30 cellular contexts compared by ENCODE assay signal in the genomic region with DNA sequence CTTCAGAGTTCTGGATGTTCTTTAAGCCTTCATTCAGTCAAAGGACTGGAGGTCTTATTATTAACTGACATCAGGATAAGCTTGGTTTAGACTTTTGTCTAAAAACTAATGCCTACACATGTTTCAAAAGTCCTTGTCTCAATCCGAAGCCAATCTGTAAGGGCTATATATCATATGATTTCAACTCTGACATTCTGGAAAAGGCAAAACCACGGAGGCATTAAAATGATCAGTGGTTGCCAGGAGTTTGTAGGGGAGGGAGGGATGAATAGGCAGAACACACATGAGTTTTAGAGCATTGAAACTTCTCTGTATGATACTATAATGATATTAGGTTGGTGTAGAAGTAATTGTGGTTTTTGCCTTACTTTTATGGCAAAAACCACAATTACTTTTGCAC.
A peak's percentile ranks its signal among the peaks of the same experiment; 100 is the strongest.
DNase-seq lines count a peak whose midpoint lies in the region; ATAC-seq and TF ChIP-seq lines count a peak whose summit lies in the region.
"Had no signal": no experiment of that assay in that cellular context is flagged by ENCODE, and none has a peak within 500 bp of the region (broad histone marks: within the 10 kb centered on the region; RNA-seq: fewer than 3 reads in every experiment).

No MANE protein-coding gene starts in this region.

- H3K4me2 ChIP-seq in IMR-90 (ENCODE audit: low read depth, low read length) = peak overlapping the region; percentile 5; the same call in 1 of the 2 replicates
- H3K4me2 ChIP-seq: BLaER1 had no signal

- no TSS peak for BruUV-seq in IMR-90 (replicated peaks; lab: Mats Ljungman, UMichigan)

- intact Hi-C loops in IMR-90 (cut with micrococcal nuclease) = no loop called here
- intact Hi-C loops in esophagus squamous epithelium (cut with DNase I) = no loop called here
- intact Hi-C loops in right lobe of liver (cut with DNase I) = no loop called here

- H3K14ac ChIP-seq in IMR-90 (replicated peaks; ENCODE audit: low read depth, low read length) = 0 out of 2 replicates have a peak overlapping the region, but pooled peaks have one; percentile 34

- H3K27me3 Mint-ChIP-seq in activated CD8-positive, alpha-beta memory T cell treated with anti-CD3 and anti-CD28 coated beads, Interleukin-2, amount 10 ng/mL, durations not matched to agents 7 days and 5 days = peaks cover 8% of the 10 kb centered on the region
- H3K27me3 Mint-ChIP-seq: stimulated activated memory B cell treated with anti-CD40 and anti-IgM and Interleukin-4, amounts not matched to agents 10 μg/mL and 1 μg/mL and 100 μg/mL, for 72 hours had no signal

- POLR2A ChIA-PET in IMR-90 (lab: Charles Lee; ENCODE audit: unreplicated experiment) = no interaction called here

- peak overlapping the region; percentile 39 for H2BK5ac ChIP-seq in IMR-90 (ENCODE audit: low read depth, low read length, poor library complexity, severe bottlenecking)

- H3K9me1 ChIP-seq in IMR-90 (ENCODE audit: insufficient read depth, low read length) = no peaks in the 10 kb centered on the region

- TF ChIP-seq CTCF in AG10803 (conservative IDR thresholded peaks at IDR 0.05; ENCODE audit: low read length) (no peak), IMR-90 (conservative IDR thresholded peaks at IDR 0.05; ENCODE audit: low read depth, low read length) (no peak), esophagus squamous epithelium (IDR thresholded peaks at IDR 0.05) (no peak), right lobe of liver (IDR thresholded peaks at IDR 0.05) (no peak)

- no peaks in the 10 kb centered on the region for H4K20me1 ChIP-seq in IMR-90 (ENCODE audit: insufficient read depth, low read length)
- H4K20me1 ChIP-seq: BLaER1 had no signal

- peak overlapping the region; percentile 63 for H2BK20ac ChIP-seq in IMR-90 (ENCODE audit: low read depth, low read length)

- no peaks in the 10 kb centered on the region for H3K4me1 Mint-ChIP-seq in activated CD8-positive, alpha-beta memory T cell treated with anti-CD3 and anti-CD28 coated beads, Interleukin-2, amount 10 ng/mL, durations not matched to agents 7 days and 5 days
- H3K4me1 Mint-ChIP-seq: activated naive CD4-positive, alpha-beta T cell treated with anti-CD3 and anti-CD28 coated beads, Interleukin-2, amount 50 U/mL, for 24 hours; immature natural killer cell; naive thymus-derived CD8-positive, alpha-beta T cell; WTC11 had no signal

- H3K36me3 ChIP-seq in IMR-90 (ENCODE audit: control insufficient read depth, insufficient read depth, low read length) (no peaks in the 10 kb centered on the region), adipocyte (ENCODE audit: control insufficient read depth, insufficient read depth, low read length, severe bottlenecking) (no peaks in the 10 kb centered on the region), esophagus squamous epithelium (no peaks in the 10 kb centered on the region), right lobe of liver (no peaks in the 10 kb centered on the region)
- H3K36me3 ChIP-seq: ascending aorta, BLaER1, left ventricle myocardium inferior had no signal

- H2BK15ac ChIP-seq in IMR-90 (ENCODE audit: low read depth, low read length) = peak overlapping the region; percentile 38; the same call in 2 of the 3 replicates

- H3K4ac ChIP-seq in IMR-90 (ENCODE audit: low read depth, low read length) = peak overlapping the region; percentile 21; the same call in 1 of the 2 replicates

- no peak for TF ChIP-seq POLR2A in IMR-90 (IDR thresholded peaks at IDR 0.05; ENCODE audit: low read depth, low read length)
- no peak for TF ChIP-seq POLR2A in esophagus squamous epithelium (IDR thresholded peaks at IDR 0.05)
- no peak for TF ChIP-seq POLR2A in right lobe of liver (IDR thresholded peaks at IDR 0.05)

- H3K4me1 ChIP-seq in IMR-90 (ENCODE audit: control insufficient read depth, insufficient read depth, low read length) (peaks cover 2% of the 10 kb centered on the region; the same call in 1 of the 2 replicates), adipocyte (ENCODE audit: control insufficient read depth, insufficient read depth, low read length) (peaks cover 17% of the 10 kb centered on the region), esophagus squamous epithelium (no peaks in the 10 kb centered on the region), right lobe of liver (no peaks in the 10 kb centered on the region)
- H3K4me1 ChIP-seq: ascending aorta, Caco-2, left ventricle myocardium inferior, testis had no signal

- DNase-seq in AG10803 (ENCODE audit: low read depth) = peak; percentile 74
- DNase-seq in IMR-90 = no peak
- no peak for DNase-seq in adipocyte (ENCODE audit: low read depth)
- DNase-seq in glomerular visceral epithelial cell (ENCODE audit: extremely low spot score) = peak; percentile 31
- DNase-seq in esophagus squamous epithelium (lab: John Stamatoyannopoulos, UW) = no peak
- no peak for DNase-seq in right lobe of liver
- DNase-seq in activated CD8-positive, alpha-beta memory T cell treated with anti-CD3 and anti-CD28 coated beads, Interleukin-2, amount 10 ng/mL, durations not matched to agents 7 days and 5 days = no peak
- DNase-seq: activated CD4-positive, alpha-beta T cell treated with anti-CD3 and anti-CD28 coated beads, Interleukin-2, amount 50 U/mL, for 48 hours; activated CD8-positive, alpha-beta memory T cell treated with anti-CD3 and anti-CD28 coated beads, Interleukin-2, amount 50 U/mL, for 48 hours; Caco-2; cerebellar nuclear complex; foreskin melanocyte; hippocampal formation; immature natural killer cell; left ventricle myocardium inferior; naive thymus-derived CD8-positive, alpha-beta T cell; NCI-H1694; NCI-H524; occipital lobe; RPMI8226; stimulated activated CD4-positive, alpha-beta T cell treated with anti-CD3 and anti-CD28 coated beads, Interleukin-4, amount 100 ng/mL, for 1 hour; testis had no signal

- no peaks in the 10 kb centered on the region for H3K79me1 ChIP-seq in IMR-90 (ENCODE audit: low read depth in 1 of 2, low read length in 2 of 2)

- H2AFZ ChIP-seq in IMR-90 (replicated peaks; ENCODE audit: low read length, poor library complexity) = no peak overlapping the region

- H4K91ac ChIP-seq in IMR-90 (ENCODE audit: insufficient read depth, low read depth, low read length) = peak overlapping the region; percentile 6; the same call in 1 of the 2 replicates

- H3K9me3 Mint-ChIP-seq in activated CD8-positive, alpha-beta memory T cell treated with anti-CD3 and anti-CD28 coated beads, Interleukin-2, amount 10 ng/mL, durations not matched to agents 7 days and 5 days (ENCODE audit: low read depth) = no peaks in the 10 kb centered on the region
- H3K9me3 Mint-ChIP-seq: activated naive CD4-positive, alpha-beta T cell treated with anti-CD3 and anti-CD28 coated beads, Interleukin-2, amount 50 U/mL, for 24 hours; activated T-helper 17 cell treated with anti-CD3 and anti-CD28 coated beads, Interleukin-2, amount 50 U/mL, for 72 hours; mesothelial cell of epicardium; naive thymus-derived CD8-positive, alpha-beta T cell; stimulated activated memory B cell treated with anti-CD40 and anti-IgM and Interleukin-4, amounts not matched to agents 10 μg/mL and 1 μg/mL and 100 μg/mL, for 72 hours; WTC11 had no signal

- no CpG with 5 or more reads among the region's 2 CpGs for WGBS in IMR-90 (ENCODE audit: extremely low coverage in 2 of 2, insufficient read length in 1 of 2), 2 experiments
- 31 to 32% methylated on average over 2 of the region's 2 CpGs for WGBS in esophagus squamous epithelium, 2 donors
- 28% methylated on average over 2 of the region's 2 CpGs for WGBS in right lobe of liver (ENCODE audit: insufficient coverage, low coverage, low lambda C conversion rate, missing lambda C conversion rate)

- ATAC-seq in IMR-90 (ENCODE audit: low read depth) = no peak
- ATAC-seq in HG03175 (IDR thresholded peaks at IDR 0.05; ENCODE audit: unreplicated experiment) = no peak
- no peak for ATAC-seq in right lobe of liver
- no peak for ATAC-seq in activated CD8-positive, alpha-beta memory T cell treated with anti-CD3 and anti-CD28 coated beads, Interleukin-2, amount 10 ng/mL, durations not matched to agents 7 days and 5 days
- ATAC-seq: activated T-helper 17 cell treated with anti-CD3 and anti-CD28 coated beads, Interleukin-2, amount 50 U/mL, for 72 hours; naive thymus-derived CD8-positive, alpha-beta T cell; stimulated activated memory B cell treated with anti-CD40 and anti-IgM and Interleukin-4, amounts not matched to agents 10 μg/mL and 1 μg/mL and 100 μg/mL, for 72 hours; WTC11 had no signal

- peak overlapping the region in 1 of 2 experiments; percentile 76; a peak in 2 of 4 replicates for H4K8ac ChIP-seq in IMR-90 (ENCODE audit: low read depth in 2 of 2, low read length in 2 of 2)

- H3K4me3 ChIP-seq in AG10803 (ENCODE audit: low read length) (no peak overlapping the region), IMR-90 (ENCODE audit: insufficient read depth, low read depth, low read length) (no peak overlapping the region), adipocyte (ENCODE audit: low read length) (peak overlapping the region; percentile 38), esophagus squamous epithelium (no peak overlapping the region), right lobe of liver (no peak overlapping the region)
- H3K4me3 ChIP-seq: ascending aorta, BLaER1, left ventricle myocardium inferior, testis had no signal

- dilution Hi-C loops in IMR-90 (cut with HindIII; ENCODE audit: low sequenced_read_pairs, unreplicated experiment) = no loop called here

- in situ Hi-C loops in IMR-90 (cut with MboI; ENCODE audit: low sequenced_read_pairs) = no loop called here

- CTCF ChIA-PET in IMR-90 (lab: Yijun Ruan, JAX) = no interaction called here
- CTCF ChIA-PET in activated CD8-positive, alpha-beta memory T cell treated with anti-CD3 and anti-CD28 coated beads, Interleukin-2, amount 10 ng/mL, durations not matched to agents 7 days and 5 days (lab: Charles Lee) = no interaction called here

- H3K9me3 ChIP-seq in IMR-90 (ENCODE audit: control insufficient read depth, insufficient read depth, low read length) (no peaks in the 10 kb centered on the region), adipocyte (ENCODE audit: control insufficient read depth, low read length) (no peaks in the 10 kb centered on the region), esophagus squamous epithelium (no peaks in the 10 kb centered on the region), right lobe of liver (no peaks in the 10 kb centered on the region)
- H3K9me3 ChIP-seq: ascending aorta, BLaER1, Caco-2, left ventricle myocardium inferior, testis had no signal

- no peaks in the 10 kb centered on the region for H3K27me3 ChIP-seq in IMR-90 (ENCODE audit: control insufficient read depth, insufficient read depth, low read length)
- no peaks in the 10 kb centered on the region for H3K27me3 ChIP-seq in adipocyte (replicated peaks; ENCODE audit: control insufficient read depth, insufficient read depth, low read length)
- no peaks in the 10 kb centered on the region for H3K27me3 ChIP-seq in esophagus squamous epithelium
- no peaks in the 10 kb centered on the region for H3K27me3 ChIP-seq in right lobe of liver
- H3K27me3 ChIP-seq: ascending aorta, BLaER1, testis had no signal

- H3K23ac ChIP-seq in IMR-90 (ENCODE audit: low read depth, low read length) = no peak overlapping the region

- peak overlapping the region; percentile 75 for H2BK120ac ChIP-seq in IMR-90 (ENCODE audit: low read depth, low read length)

- no peak overlapping the region for H2AK9ac ChIP-seq in IMR-90 (replicated peaks; ENCODE audit: low read depth, low read length, poor library complexity)

- peak overlapping the region; percentile 9; the same call in 1 of the 2 replicates for H3K18ac ChIP-seq in IMR-90 (ENCODE audit: low read depth, low read length)

- H3K56ac ChIP-seq in IMR-90 (ENCODE audit: extremely low read depth, insufficient read depth, low read length) = no peak overlapping the region

- no peak overlapping the region for H3K27ac Mint-ChIP-seq in activated CD8-positive, alpha-beta memory T cell treated with anti-CD3 and anti-CD28 coated beads, Interleukin-2, amount 10 ng/mL, durations not matched to agents 7 days and 5 days
- H3K27ac Mint-ChIP-seq: activated naive CD4-positive, alpha-beta T cell treated with anti-CD3 and anti-CD28 coated beads, Interleukin-2, amount 50 U/mL, for 24 hours; activated T-helper 17 cell treated with anti-CD3 and anti-CD28 coated beads, Interleukin-2, amount 50 U/mL, for 72 hours; immature natural killer cell; mesothelial cell of epicardium; naive thymus-derived CD8-positive, alpha-beta T cell; stimulated activated memory B cell treated with anti-CD40 and anti-IgM and Interleukin-4, amounts not matched to agents 10 μg/mL and 1 μg/mL and 100 μg/mL, for 72 hours; WTC11 had no signal

- no peak overlapping the region for H3K4me3 Mint-ChIP-seq in activated CD8-positive, alpha-beta memory T cell treated with anti-CD3 and anti-CD28 coated beads, Interleukin-2, amount 10 ng/mL, durations not matched to agents 7 days and 5 days
- H3K4me3 Mint-ChIP-seq: activated naive CD4-positive, alpha-beta T cell treated with anti-CD3 and anti-CD28 coated beads, Interleukin-2, amount 50 U/mL, for 24 hours; activated T-helper 17 cell treated with anti-CD3 and anti-CD28 coated beads, Interleukin-2, amount 50 U/mL, for 72 hours; immature natural killer cell; mesothelial cell of epicardium; naive thymus-derived CD8-positive, alpha-beta T cell; stimulated activated memory B cell treated with anti-CD40 and anti-IgM and Interleukin-4, amounts not matched to agents 10 μg/mL and 1 μg/mL and 100 μg/mL, for 72 hours; WTC11 had no signal

- H4K5ac ChIP-seq in IMR-90 (ENCODE audit: low read depth, low read length) = peak overlapping the region; percentile 49; the same call in 1 of the 2 replicates

- H2AK5ac ChIP-seq in IMR-90 (ENCODE audit: low read depth, low read length) = no peak overlapping the region

- no peak for TF ChIP-seq RAD21 in IMR-90 (IDR thresholded peaks at IDR 0.05; ENCODE audit: low read length)

- H3K27ac ChIP-seq in IMR-90 (ENCODE audit: insufficient read depth, low read length) = no peak overlapping the region
- no peak overlapping the region for H3K27ac ChIP-seq in esophagus squamous epithelium
- no peak overlapping the region for H3K27ac ChIP-seq in right lobe of liver
- H3K27ac ChIP-seq: ascending aorta, BLaER1, left ventricle myocardium inferior, testis had no signal

- no peaks in the 10 kb centered on the region for H3K36me3 Mint-ChIP-seq in activated CD8-positive, alpha-beta memory T cell treated with anti-CD3 and anti-CD28 coated beads, Interleukin-2, amount 10 ng/mL, durations not matched to agents 7 days and 5 days
- H3K36me3 Mint-ChIP-seq: activated naive CD4-positive, alpha-beta T cell treated with anti-CD3 and anti-CD28 coated beads, Interleukin-2, amount 50 U/mL, for 24 hours; immature natural killer cell; mesothelial cell of epicardium; naive thymus-derived CD8-positive, alpha-beta T cell; stimulated activated memory B cell treated with anti-CD40 and anti-IgM and Interleukin-4, amounts not matched to agents 10 μg/mL and 1 μg/mL and 100 μg/mL, for 72 hours; WTC11 had no signal

- H3K9ac ChIP-seq in IMR-90 (ENCODE audit: low read depth, low read length) (no peak overlapping the region), adipocyte (ENCODE audit: low read length) (peak overlapping the region; percentile 41)
- H3K9ac ChIP-seq: BLaER1 had no signal

Comparison
In these comparisons a context has a peak if more than half of its experiments do, and no peak if none do; other contexts are left out.
1. DNase-seq: peak in AG10803 (single experiment) and glomerular visceral epithelial cell (single experiment); none in IMR-90 (single experiment), adipocyte (single experiment), esophagus squamous epithelium (single experiment), right lobe of liver (0 of 3) and activated CD8-positive, alpha-beta memory T cell treated with anti-CD3 and anti-CD28 coated beads, Interleukin-2, amount 10 ng/mL, durations not matched to agents 7 days and 5 days (single experiment).